ENCODE assay signal across 1 cellular context in the genomic region with DNA sequence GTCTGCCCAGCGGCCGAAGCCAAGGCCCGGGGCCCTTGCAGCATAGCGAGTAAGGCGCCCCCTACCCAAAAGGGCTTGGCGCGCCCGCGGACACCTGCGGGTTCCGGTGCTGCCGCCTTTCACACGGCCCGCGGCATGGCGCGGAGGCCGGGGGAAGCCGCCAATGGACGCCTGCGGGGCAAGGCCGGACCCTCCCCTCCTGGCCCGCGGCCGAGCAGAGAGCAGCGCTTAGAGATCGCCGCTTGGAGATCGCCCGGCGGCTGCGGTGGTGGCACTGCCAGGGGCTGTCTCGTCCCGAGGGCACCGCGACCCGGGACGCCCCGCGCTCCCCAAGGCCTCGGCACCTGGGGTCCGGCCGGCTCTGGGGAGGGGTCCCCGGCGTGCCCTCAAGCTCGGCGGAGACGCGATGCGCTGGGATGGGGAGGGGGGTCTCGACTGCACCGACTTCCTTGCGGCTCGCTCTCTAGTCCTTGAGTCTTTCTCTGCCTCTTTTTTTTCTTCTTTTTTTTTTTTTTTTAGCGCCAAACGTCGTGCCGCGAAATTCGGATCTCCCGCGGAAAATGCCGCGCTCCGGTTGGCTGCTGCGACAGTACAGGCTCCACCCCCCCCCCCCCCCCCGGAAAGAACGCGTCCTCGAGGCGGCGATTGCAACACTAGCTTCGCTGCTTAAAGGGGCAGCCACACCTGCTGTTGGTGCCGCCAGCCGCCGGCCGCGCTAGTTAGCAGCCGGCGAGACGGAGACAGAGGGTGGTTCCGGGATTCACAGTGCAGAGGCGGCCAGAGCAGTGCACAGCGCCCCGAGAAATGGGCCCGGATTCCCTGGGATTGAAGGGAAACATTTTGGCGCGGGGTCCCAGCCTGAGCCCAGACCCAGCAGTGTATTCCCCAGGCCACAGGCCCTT.
TF ChIP-seq lines count a peak whose summit lies in the region.

Gene E2F2 (minus strand): TSS at position 484 of the 902 bp plus-strand sequence. CDS start 440 bp downstream, at position 44.

TF ChIP-seq in SK-N-SH, 30 proteins besides CTCF, POLR2A, EP300 and RAD21 (continued from another document):
- TF ChIP-seq ZBTB33 (IDR thresholded peaks at IDR 0.05; ENCODE audit: borderline replicate concordance, low read depth) (no peak), SIN3A (IDR thresholded peaks at IDR 0.05; ENCODE audit: borderline replicate concordance, low read depth, low read length) (peak; percentile 92)
